Comparison of ENCODE assay signal across 9 cellular contexts in genomic region chr10:61905446-61905725, GRCh38. TPM values are rescaled to one million over a fixed set of nuclear protein-coding genes. Genes with fewer than 3 reads are reported as not detected.
DNase-seq lines count a peak whose midpoint lies in the region; ATAC-seq, FAIRE-seq and TF ChIP-seq lines count a peak whose summit lies in the region.
"Had no signal": no experiment of that assay in that cellular context is flagged by ENCODE, and none has a peak within 500 bp of the region (broad histone marks: within the 10 kb centered on the region; RNA-seq: fewer than 3 reads in every experiment).

No MANE protein-coding gene starts in this region.

- H3K27ac Mint-ChIP-seq in CD8-positive, alpha-beta memory T cell = peak overlapping the region in 3 of 8 donors; percentile 10 to 26 (median 22)

- H3K27ac ChIP-seq in CD8-positive, alpha-beta memory T cell (ENCODE audit: low read depth, low read length) = no peak overlapping the region
- H3K27ac ChIP-seq in OCI-LY3 (ENCODE audit: low read length) (peak overlapping the region; percentile 47; the same call in 1 of the 2 replicates), duodenal mucosa (ENCODE audit: low read depth, low read length) (peak overlapping the region; percentile 30), gastrocnemius medialis (peak overlapping the region; percentile 90 to 97 (median 94))

- H3K27me3 Mint-ChIP-seq in CD8-positive, alpha-beta memory T cell = peaks cover 0 to 4% of the 10 kb centered on the region in 2 donors

- no peaks in the 10 kb centered on the region for H4K20me1 ChIP-seq in OCI-LY3 (ENCODE audit: insufficient read depth, low read length)

- TF ChIP-seq POLR2A in gastrocnemius medialis (IDR thresholded peaks at IDR 0.05) = no peak
- no peak for TF ChIP-seq POLR2A in GM12891 (IDR thresholded peaks at IDR 0.05; ENCODE audit: low read depth, low read length)

- peaks cover 0 to 43% (median 3%) of the 10 kb centered on the region in 3 donors for H3K36me3 Mint-ChIP-seq in CD8-positive, alpha-beta memory T cell

- H3K36me3 ChIP-seq in CD8-positive, alpha-beta memory T cell (ENCODE audit: insufficient read depth, low read length) = no peaks in the 10 kb centered on the region
- H3K36me3 ChIP-seq in OCI-LY3 (replicated peaks; ENCODE audit: low read depth, low read length) (no peaks in the 10 kb centered on the region), duodenal mucosa (ENCODE audit: control insufficient read depth in 1 of 2, insufficient read depth in 2 of 2, low read length in 2 of 2) (no peaks in the 10 kb centered on the region), gastrocnemius medialis (no peaks in the 10 kb centered on the region)
- H3K36me3 ChIP-seq: HAP-1 had no signal

- no peak overlapping the region for H2AFZ ChIP-seq in OCI-LY3 (ENCODE audit: low read depth, low read length)

- H3K27me3 ChIP-seq in CD8-positive, alpha-beta memory T cell (ENCODE audit: insufficient read depth, low read length, poor library complexity, severe bottlenecking) = no peaks in the 10 kb centered on the region
- no peaks in the 10 kb centered on the region for H3K27me3 ChIP-seq in OCI-LY3 (ENCODE audit: low read depth, low read length)
- H3K27me3 ChIP-seq in duodenal mucosa (ENCODE audit: control insufficient read depth in 1 of 2, insufficient read depth in 2 of 2, low read length in 2 of 2) = no peaks in the 10 kb centered on the region
- H3K27me3 ChIP-seq in gastrocnemius medialis = no peaks in the 10 kb centered on the region

- TF ChIP-seq CTCF in OCI-LY3 (IDR thresholded peaks at IDR 0.05; ENCODE audit: low read depth, low read length) (no peak), gastrocnemius medialis (IDR thresholded peaks at IDR 0.05 in 4 of 5, conservative IDR thresholded peaks at IDR 0.05 in 1 of 5) (no peak)

- H3K4me3 Mint-ChIP-seq in CD8-positive, alpha-beta memory T cell = peak overlapping the region; percentile 8 to 92 (median 44)

- CTCF ChIA-PET in CD8-positive, alpha-beta memory T cell (lab: Charles Lee) = interaction anchor here (0.8 to 7.4 kb wide), 4 partner anchors 9 to 132 kb away, joined by 3 to 47 read pairs (median 4); no protein-coding TSS in a partner anchor

- H3K4me1 Mint-ChIP-seq in CD8-positive, alpha-beta memory T cell = peaks cover 28 to 62% (median 54%) of the 10 kb centered on the region in 3 donors

- DNase-seq in CD8-positive, alpha-beta memory T cell = no peak
- DNase-seq in gastrocnemius medialis = no peak
- no peak for DNase-seq in GM12891 (ENCODE audit: insufficient read length, low spot score)
- no peak for DNase-seq in frontal cortex (ENCODE audit: low spot score in 2 of 2)
- DNase-seq in NOMO-1 (lab: John Stamatoyannopoulos, UW; ENCODE audit: unreplicated experiment in 2 of 2) = no peak
- no peak for DNase-seq in left colon

- no peak overlapping the region for H3K4me3 ChIP-seq in CD8-positive, alpha-beta memory T cell (ENCODE audit: low read length)
- H3K4me3 ChIP-seq in OCI-LY3 (ENCODE audit: low read length) = peak overlapping the region; percentile 18; the same call in 1 of the 2 replicates
- peak overlapping the region in 1 of 2 donors; percentile 27 for H3K4me3 ChIP-seq in duodenal mucosa (ENCODE audit: low read depth in 1 of 2, low read length in 2 of 2)
- H3K4me3 ChIP-seq in gastrocnemius medialis = no peak overlapping the region
- H3K4me3 ChIP-seq: HAP-1 had no signal

- POLR2A ChIA-PET in CD8-positive, alpha-beta memory T cell (lab: Charles Lee) = interaction anchor here (0.6 to 1.0 kb wide), 2 partner anchors 278 to 735 kb away, joined by 3 read pairs; no protein-coding TSS in a partner anchor

- ATAC-seq in gastrocnemius medialis (no peak), left colon (no peak)

- peaks cover 19% of the 10 kb centered on the region for H3K79me2 ChIP-seq in OCI-LY3 (ENCODE audit: low read length)

- FAIRE-seq in GM12891 (lab: Jason Lieb, UNC) = no peak
- FAIRE-seq in frontal cortex (lab: Jason Lieb, UNC) = no peak

- intact Hi-C loops in gastrocnemius medialis (cut with DNase I; ENCODE audit: low total_unique reads) (loop anchor here (10.0 kb wide), 1 partner anchor 899 kb away; the partner anchor contains the start of gene ADO), left colon (cut with DNase I, micrococcal nuclease) (loop anchor here in 1 of 2 donors (10.0 kb wide), 1 partner anchor 139 kb away; no protein-coding TSS in a partner anchor)

- in situ Hi-C loops in gastrocnemius medialis (cut with MboI; ENCODE audit: low sequenced_read_pairs in 4 of 4) = loop anchor here in 1 of 4 donors (10.0 kb wide), 1 partner anchor 119 kb away; no protein-coding TSS in a partner anchor

- H3K9ac ChIP-seq in OCI-LY3 (ENCODE audit: low read length) (peak overlapping the region; percentile 31; the same call in 1 of the 2 replicates), duodenal mucosa (ENCODE audit: low read depth in 1 of 2, low read length in 2 of 2) (no peak overlapping the region)

- no peaks in the 10 kb centered on the region for H3K9me3 ChIP-seq in CD8-positive, alpha-beta memory T cell (ENCODE audit: low read length)
- H3K9me3 ChIP-seq in OCI-LY3 (ENCODE audit: insufficient read depth, low read length) = no peaks in the 10 kb centered on the region
- H3K9me3 ChIP-seq in duodenal mucosa (ENCODE audit: control insufficient read depth in 1 of 2, low read length in 2 of 2) = no peaks in the 10 kb centered on the region
- H3K9me3 ChIP-seq in gastrocnemius medialis = no peaks in the 10 kb centered on the region
- H3K9me3 ChIP-seq: HAP-1 had no signal

- no peaks in the 10 kb centered on the region for H3K9me3 Mint-ChIP-seq in CD8-positive, alpha-beta memory T cell

- H3K4me2 ChIP-seq in OCI-LY3 (ENCODE audit: low read length) = peak overlapping the region; percentile 99

- H3K4me1 ChIP-seq in CD8-positive, alpha-beta memory T cell (ENCODE audit: insufficient read depth, low read length) = peaks cover 22% of the 10 kb centered on the region
- H3K4me1 ChIP-seq in OCI-LY3 (ENCODE audit: low read length) (peaks cover 17% of the 10 kb centered on the region), duodenal mucosa (ENCODE audit: control insufficient read depth in 1 of 2, insufficient read depth in 2 of 2, low read length in 2 of 2) (peaks cover 34 to 37% of the 10 kb centered on the region in 2 donors), gastrocnemius medialis (peaks cover 15 to 20% of the 10 kb centered on the region in 2 donors)

TF ChIP-seq in GM12891, 5 proteins besides CTCF, POLR2A, EP300 and RAD21:
- TF ChIP-seq SPI1 (IDR thresholded peaks at IDR 0.05; ENCODE audit: low read depth, low read length) (no peak), POU2F2 (IDR thresholded peaks at IDR 0.05; ENCODE audit: low read depth, low read length) (no peak), TAF1 (IDR thresholded peaks at IDR 0.05; ENCODE audit: low read depth, low read length) (no peak), POLR2AphosphoS5 (IDR thresholded peaks at IDR 0.05; ENCODE audit: low read depth, low read length) (no peak), PAX5 (IDR thresholded peaks at IDR 0.05; ENCODE audit: insufficient read depth, low read length, severe bottlenecking) (no peak)

RNA-seq across cellular contexts. Expression of gene ARID5B, which starts 3.9 kb away (rescaled TPM):
- 10 to 100 TPM; 37.1 to 38.4 TPM for total RNA-seq in CD8-positive, alpha-beta memory T cell
- polyA plus RNA-seq in CD8-positive, alpha-beta memory T cell = 48.7 TPM
- total RNA-seq in gastrocnemius medialis (100 to 1,000 TPM; 156 to 512 (median 263) TPM), frontal cortex (19.6 TPM), left colon (10 to 100 TPM; 20.0 to 20.5 TPM)
- 1.9 TPM for polyA plus RNA-seq in GM12891 (2012; ENCODE audit: low read depth, missing spikeins)
